30 cellular contexts compared by ENCODE assay signal in the genomic region with DNA sequence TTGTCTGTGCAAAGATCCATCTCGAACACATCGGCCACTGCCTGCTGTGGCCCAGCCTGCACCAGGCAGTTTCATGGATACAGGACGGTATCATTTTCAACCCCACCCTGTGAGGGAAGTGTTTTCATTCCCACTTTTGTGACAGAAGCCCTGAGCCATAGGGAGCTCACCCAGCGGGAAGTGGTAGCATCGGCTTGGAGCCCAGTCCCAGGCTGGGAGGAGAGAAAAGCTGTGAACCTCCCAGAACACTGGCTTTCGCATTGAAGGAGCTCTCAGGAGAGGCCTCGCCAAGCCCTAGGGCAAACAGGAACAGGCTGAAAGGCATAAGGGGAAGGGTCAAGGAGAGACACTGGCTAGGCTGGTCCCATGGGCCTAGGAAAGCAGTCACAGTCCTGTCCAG.
"Had no signal": no experiment of that assay in that cellular context is flagged by ENCODE, and none has a peak within 500 bp of the region (broad histone marks: within the 10 kb centered on the region; RNA-seq: fewer than 3 reads in every experiment).

No MANE protein-coding gene starts in this region.

- H3K36me3 Mint-ChIP-seq: memory B cell; mesothelial cell of epicardium; naive B cell; natural killer cell treated with Interleukin-12 subunit alpha and Interleukin-12 subunit beta and Interleukin-15 and Interleukin-18, amount 100 ng/mL, for 72 hours; stimulated activated effector memory CD8-positive, alpha-beta T cell treated with anti-CD3 and anti-CD28 coated beads, Interleukin-12 subunit alpha, Interleukin-12 subunit beta, amount 100 ng/mL, for 72 hours had no signal

- H3K4me3 ChIP-seq: colonic mucosa, esophagus muscularis mucosa, gastroesophageal sphincter, heart right ventricle, lung, mucosa of descending colon, prostate gland, right atrium auricular region, stomach, thyroid gland, vagina had no signal

- H3K27ac Mint-ChIP-seq: dendritic cell treated with granulocyte-macrophage colony-stimulating factor and Interleukin-4, amounts not matched to agents 40 ng/mL and 50 ng/mL, for 4 days; endodermal cell; memory B cell; mesothelial cell of epicardium; naive B cell; natural killer cell treated with Interleukin-12 subunit alpha and Interleukin-12 subunit beta and Interleukin-15 and Interleukin-18, amount 100 ng/mL, for 72 hours; stimulated activated effector memory CD8-positive, alpha-beta T cell treated with anti-CD3 and anti-CD28 coated beads, Interleukin-12 subunit alpha, Interleukin-12 subunit beta, amount 100 ng/mL, for 72 hours had no signal

- H3K9me3 Mint-ChIP-seq: dendritic cell treated with granulocyte-macrophage colony-stimulating factor and Interleukin-4, amounts not matched to agents 40 ng/mL and 50 ng/mL, for 4 days; endodermal cell; memory B cell; mesothelial cell of epicardium; natural killer cell treated with Interleukin-12 subunit alpha and Interleukin-12 subunit beta and Interleukin-15 and Interleukin-18, amount 100 ng/mL, for 72 hours; neural crest cell; stimulated activated effector memory CD8-positive, alpha-beta T cell treated with anti-CD3 and anti-CD28 coated beads, Interleukin-12 subunit alpha, Interleukin-12 subunit beta, amount 100 ng/mL, for 72 hours had no signal

- H3K36me3 ChIP-seq: colonic mucosa, esophagus muscularis mucosa, gastroesophageal sphincter, heart right ventricle, prostate gland, right atrium auricular region, stomach, thyroid gland, vagina had no signal

- H3K27me3 ChIP-seq: colonic mucosa, foreskin keratinocyte, right atrium auricular region, thyroid gland, vagina had no signal

- H3K4me3 Mint-ChIP-seq: dendritic cell treated with granulocyte-macrophage colony-stimulating factor and Interleukin-4, amounts not matched to agents 40 ng/mL and 50 ng/mL, for 4 days; endodermal cell; memory B cell; mesothelial cell of epicardium; naive B cell; natural killer cell treated with Interleukin-12 subunit alpha and Interleukin-12 subunit beta and Interleukin-15 and Interleukin-18, amount 100 ng/mL, for 72 hours; neural crest cell; stimulated activated effector memory CD8-positive, alpha-beta T cell treated with anti-CD3 and anti-CD28 coated beads, Interleukin-12 subunit alpha, Interleukin-12 subunit beta, amount 100 ng/mL, for 72 hours had no signal

- H3K27me3 Mint-ChIP-seq: dendritic cell treated with granulocyte-macrophage colony-stimulating factor and Interleukin-4, amounts not matched to agents 40 ng/mL and 50 ng/mL, for 4 days had no signal

- H3K27ac ChIP-seq: colonic mucosa, epithelial cell of prostate, esophagus muscularis mucosa, foreskin keratinocyte, gastroesophageal sphincter, heart right ventricle, prostate gland, right atrium auricular region, stomach, thyroid gland, vagina had no signal

- H3K4me1 Mint-ChIP-seq: endodermal cell; memory B cell; mesothelial cell of epicardium; naive B cell; neural crest cell; stimulated activated effector memory CD8-positive, alpha-beta T cell treated with anti-CD3 and anti-CD28 coated beads, Interleukin-12 subunit alpha, Interleukin-12 subunit beta, amount 100 ng/mL, for 72 hours had no signal

- H3K4me1 ChIP-seq: colonic mucosa, esophagus muscularis mucosa, foreskin keratinocyte, gastroesophageal sphincter, heart right ventricle, prostate gland, right atrium auricular region, stomach, thyroid gland, vagina had no signal

- DNase-seq: colonic mucosa; effector CD8-positive, alpha-beta T cell; endodermal cell; foreskin keratinocyte; heart right ventricle; hippocampal formation; left ventricle myocardium superior; mucosa of descending colon; naive B cell; nucleus accumbens; stimulated activated CD4-positive, alpha-beta T cell treated with anti-CD3 and anti-CD28 coated beads, Interleukin-2, amount 100 ng/mL, for 24 hours; stimulated activated CD4-positive, alpha-beta T cell treated with anti-CD3 and anti-CD28 coated beads, Interleukin-4, amount 100 ng/mL, for 24 hours; stimulated activated naive CD4-positive, alpha-beta T cell treated with Interleukin-2 at 50 U/mL for 16 hours; stomach; trophoblast cell had no signal

- ATAC-seq: foreskin keratinocyte; gastroesophageal sphincter; heart right ventricle; left ventricle myocardium superior; mucosa of descending colon; sciatic nerve; stimulated activated effector memory CD8-positive, alpha-beta T cell treated with anti-CD3 and anti-CD28 coated beads, Interleukin-12 subunit alpha, Interleukin-12 subunit beta, amount 100 ng/mL, for 72 hours had no signal

- H3K9me3 ChIP-seq: colonic mucosa, esophagus muscularis mucosa, gastroesophageal sphincter, heart right ventricle, mucosa of descending colon, prostate gland, right atrium auricular region, stomach, thyroid gland, vagina had no signal
